1 cellular context compared by ENCODE assay signal in genomic region chr2:24792874-24793751, GRCh38.
TF ChIP-seq lines count a peak whose summit lies in the region.

Gene CENPO (plus strand): TSS chr2:24793425. CDS start chr2:24793920, 495 bp downstream.
Gene PTRHD1 (minus strand): TSS chr2:24793391. CDS start chr2:24793377, 14 bp downstream.

TF ChIP-seq in K562, 482 proteins besides CTCF, POLR2A, EP300 and RAD21 (continued from another document and continues in another):
- TF ChIP-seq NKRF (IDR thresholded peaks at IDR 0.05; ENCODE audit: borderline replicate concordance) (peak; percentile 86; the same call in 1 of the 2 replicates), FOXJ3 (CRISPR knock-in tag; IDR thresholded peaks at IDR 0.05) (no peak), PTRF (tag; IDR thresholded peaks at IDR 0.05) (no peak), SMARCC2 (IDR thresholded peaks at IDR 0.05; ENCODE audit: low read depth) (peak; percentile 5; the same call in 1 of the 2 replicates), SMARCB1 (IDR thresholded peaks at IDR 0.05; ENCODE audit: insufficient read length, low read depth) (no peak), ERF (CRISPR knock-in tag; IDR thresholded peaks at IDR 0.05) (peak; percentile 38; the same call in 1 of the 2 replicates), KHSRP (IDR thresholded peaks at IDR 0.05) (no peak), ZNF175 (CRISPR knock-in tag; IDR thresholded peaks at IDR 0.05; ENCODE audit: low read depth) (no peak), ZBTB11 (CRISPR knock-in tag; IDR thresholded peaks at IDR 0.05) (peak in 1 of 3 experiments; percentile 77; a peak in 2 of 6 replicates), XRCC5 (IDR thresholded peaks at IDR 0.05; ENCODE audit: low read depth, low read length) (no peak), GABPA (tag; conservative IDR thresholded peaks at IDR 0.05; ENCODE audit: low read depth) (peak; percentile 78), E2F4 (CRISPR knock-in tag; IDR thresholded peaks at IDR 0.05; ENCODE audit: low read depth) (peak; percentile 99), USF1 (CRISPR knock-in tag; IDR thresholded peaks at IDR 0.05) (no peak), OTX1 (CRISPR knock-in tag; IDR thresholded peaks at IDR 0.05) (no peak), SREBF2 (CRISPR knock-in tag; IDR thresholded peaks at IDR 0.05) (0 out of 2 replicates have a peak, but pooled peaks have one; percentile 69), HNRNPH1 (optimal IDR thresholded peaks at IDR 0.05; ENCODE audit: low read depth, low read length) (no peak), MEF2A (IDR thresholded peaks at IDR 0.05; ENCODE audit: control insufficient read depth, low read depth, low read length) (no peak), ZNF717 (CRISPR knock-in tag; IDR thresholded peaks at IDR 0.05) (no peak), ZBTB12 (CRISPR knock-in tag; IDR thresholded peaks at IDR 0.05) (no peak), KLF1 (tag; IDR thresholded peaks at IDR 0.05) (peak; percentile 94), RBM22 (IDR thresholded peaks at IDR 0.05; ENCODE audit: low read depth, low read length, poor library complexity, severe bottlenecking) (peak; percentile 43), ZNF143 (CRISPR knock-in tag; IDR thresholded peaks at IDR 0.05) (peak; percentile 91), CAMTA2 (CRISPR knock-in tag; conservative IDR thresholded peaks at IDR 0.05) (no peak), CXXC5 (CRISPR knock-in tag; IDR thresholded peaks at IDR 0.05) (peak; percentile 67), CBX2 (IDR thresholded peaks at IDR 0.05; ENCODE audit: insufficient read depth, low read length, poor library complexity, severe bottlenecking) (no peak), HBP1 (CRISPR knock-in tag; IDR thresholded peaks at IDR 0.05) (no peak), HCFC1 (IDR thresholded peaks at IDR 0.05; ENCODE audit: low read depth, low read length) (peak; percentile 83), HOXB6 (CRISPR knock-in tag; IDR thresholded peaks at IDR 0.05; ENCODE audit: borderline replicate concordance) (no peak), IRF1 (CRISPR knock-in tag; IDR thresholded peaks at IDR 0.05; ENCODE audit: borderline replicate concordance) (no peak), SOX6 (IDR thresholded peaks at IDR 0.05) (no peak), ZNF512 (tag; IDR thresholded peaks at IDR 0.05) (no peak), RFX5 (IDR thresholded peaks at IDR 0.05; ENCODE audit: low read depth, low read length) (no peak), DLX4 (CRISPR knock-in tag; IDR thresholded peaks at IDR 0.05) (no peak), ZNF57 (CRISPR knock-in tag; IDR thresholded peaks at IDR 0.05) (no peak), TCF7 (IDR thresholded peaks at IDR 0.05; ENCODE audit: borderline replicate concordance) (0 out of 2 replicates have a peak, but pooled peaks have one; percentile 18), MYBL2 (IDR thresholded peaks at IDR 0.05; ENCODE audit: low read depth) (peak; percentile 94), MYBL2 (CRISPR knock-in tag; IDR thresholded peaks at IDR 0.05; ENCODE audit: borderline replicate concordance) (no peak), ZFP36 (IDR thresholded peaks at IDR 0.05; ENCODE audit: low read depth, low read length, partially characterized antibody) (no peak), PRDM10 (IDR thresholded peaks at IDR 0.05; ENCODE audit: partially characterized antibody) (peak; percentile 57), COPS2 (conservative IDR thresholded peaks at IDR 0.05) (no peak), C11orf30 (IDR thresholded peaks at IDR 0.05; ENCODE audit: low read depth) (peak; percentile 26), GTF3C2 (IDR thresholded peaks at IDR 0.05; ENCODE audit: borderline replicate concordance, extremely low read depth, insufficient read length) (no peak), STAG1 (CRISPR knock-in tag; IDR thresholded peaks at IDR 0.05; ENCODE audit: borderline replicate concordance) (no peak), ATF7 (IDR thresholded peaks at IDR 0.05) (peak; percentile 79)
